22 cellular contexts compared by ENCODE assay signal in genomic region chr3:7407107-7407506, GRCh38.
DNase-seq lines count a peak whose midpoint lies in the region; ATAC-seq, FAIRE-seq and TF ChIP-seq lines count a peak whose summit lies in the region.
"Had no signal": no experiment of that assay in that cellular context is flagged by ENCODE, and none has a peak within 500 bp of the region (broad histone marks: within the 10 kb centered on the region; RNA-seq: fewer than 3 reads in every experiment).

No MANE protein-coding gene starts in this region.

- H4K8ac ChIP-seq in mesendoderm (ENCODE audit: low read depth, low read length), result no peak overlapping the region

- no CpG with 5 or more reads among the region's 4 CpGs for WGBS in mesendoderm (ENCODE audit: extremely low coverage, insufficient coverage, low lambda C conversion rate)

- no peaks in the 10 kb centered on the region for H3K9me3 ChIP-seq in BE2C
- H3K9me3 ChIP-seq: BLaER1 had no signal

- no peak for ATAC-seq in HG03045 (IDR thresholded peaks at IDR 0.05; ENCODE audit: unreplicated experiment)
- ATAC-seq: CD8-positive, alpha-beta T cell had no signal

- no peaks in the 10 kb centered on the region for H3K79me1 ChIP-seq in mesendoderm (ENCODE audit: low read length)

- FAIRE-seq in bronchial epithelial cell (lab: Jason Lieb, UNC), result no peak
- FAIRE-seq: A204.1, G401.6, H54, RCC 7860 had no signal

- H2BK120ac ChIP-seq in mesendoderm (ENCODE audit: low read depth, low read length), result no peak overlapping the region

- H2AK5ac ChIP-seq in mesendoderm (ENCODE audit: low read length), result no peak overlapping the region

- H3K36me3 ChIP-seq in BE2C, result no peaks in the 10 kb centered on the region
- no peaks in the 10 kb centered on the region for H3K36me3 ChIP-seq in bronchial epithelial cell (ENCODE audit: control insufficient read depth, insufficient read depth, low read length)
- H3K36me3 ChIP-seq in mesendoderm (ENCODE audit: control insufficient read depth, insufficient read depth, low read length), result no peaks in the 10 kb centered on the region
- H3K36me3 ChIP-seq: BLaER1 had no signal

- no peak overlapping the region for H2BK5ac ChIP-seq in mesendoderm (ENCODE audit: low read length)

- TF ChIP-seq CTCF in BE2C (IDR thresholded peaks at IDR 0.05; ENCODE audit: low read depth, low read length) (peak; percentile 19; the same call in 1 of the 2 replicates), bronchial epithelial cell (IDR thresholded peaks at IDR 0.05; ENCODE audit: insufficient read depth, low read length, severe bottlenecking) (no peak)

- H3K4me3 ChIP-seq in BE2C (ENCODE audit: low read depth, low read length) (no peak overlapping the region), bronchial epithelial cell (ENCODE audit: low read depth, low read length) (no peak overlapping the region), mesendoderm (ENCODE audit: low read length) (no peak overlapping the region)
- H3K4me3 ChIP-seq: BLaER1, SK-N-MC had no signal

- H3K4me2 ChIP-seq in mesendoderm (ENCODE audit: low read length), result no peak overlapping the region
- H3K4me2 ChIP-seq: BLaER1 had no signal

- no peaks in the 10 kb centered on the region for H3K79me2 ChIP-seq in mesendoderm (ENCODE audit: control insufficient read depth, insufficient read depth, low read length)

- no peak overlapping the region for H3K27ac ChIP-seq in mesendoderm (ENCODE audit: low read depth, low read length)
- H3K27ac ChIP-seq: BLaER1, SK-N-MC had no signal

- H3K9ac ChIP-seq in mesendoderm (ENCODE audit: low read length), result no peak overlapping the region
- H3K9ac ChIP-seq: BLaER1 had no signal

- H2BK15ac ChIP-seq in mesendoderm (replicated peaks; ENCODE audit: low read depth), result no peak overlapping the region

- no peak overlapping the region for H3K4ac ChIP-seq in mesendoderm (ENCODE audit: low read depth, low read length)

- H4K5ac ChIP-seq in mesendoderm (ENCODE audit: low read length), result no peak overlapping the region

- no peak for DNase-seq in BE2C
- peak; percentile 12 for DNase-seq in NAMALWA (ENCODE audit: low spot score)
- peak; percentile 2 for DNase-seq in bronchial epithelial cell (ENCODE audit: low read depth)
- peak; percentile 11 for DNase-seq in mesendoderm
- no peak for DNase-seq in activated CD4-positive, alpha-beta T cell treated with anti-CD3 and anti-CD28 coated beads for 1 hour
- no peak for DNase-seq in DMS153 treated with DMSO at 0.1 percent for 48 hours (lab: John Stamatoyannopoulos, UW; ENCODE audit: unreplicated experiment)
- DNase-seq: CD8-positive, alpha-beta T cell; Karpas-422; MM.1S; NCI-H1092 treated with DMSO at 0.1 percent for 48 hours; NCI-H146; NCI-H2029 treated with DMSO at 0.1 percent for 48 hours; NCI-H2171; NK-92 treated with Interleukin-12 subunit alpha and Interleukin-12 subunit beta, amount 100 ng/mL, for 24 hours; Right ventricle myocardium superior had no signal

- H3K27me3 ChIP-seq in BE2C (no peaks in the 10 kb centered on the region), bronchial epithelial cell (ENCODE audit: control insufficient read depth, insufficient read depth, low read length) (no peaks in the 10 kb centered on the region), mesendoderm (ENCODE audit: insufficient read depth, low read length, poor library complexity) (no peaks in the 10 kb centered on the region)
- H3K27me3 ChIP-seq: BLaER1 had no signal

- no peak overlapping the region for H3K56ac ChIP-seq in mesendoderm (ENCODE audit: low read length)

- H3K23ac ChIP-seq in mesendoderm (ENCODE audit: low read length), result no peak overlapping the region

- no peaks in the 10 kb centered on the region for H3K4me1 ChIP-seq in BE2C
- no peaks in the 10 kb centered on the region for H3K4me1 ChIP-seq in mesendoderm (ENCODE audit: control insufficient read depth, low read depth, low read length)
- H3K4me1 ChIP-seq: BLaER1 had no signal

- no peak overlapping the region for H3K18ac ChIP-seq in mesendoderm (ENCODE audit: low read length)

Comparison
In these comparisons a context has a peak if more than half of its experiments do, and no peak if none do; other contexts are left out.
1. DNase-seq: peak in NAMALWA (single experiment), bronchial epithelial cell (single experiment) and mesendoderm (single experiment); none in BE2C (single experiment), activated CD4-positive, alpha-beta T cell treated with anti-CD3 and anti-CD28 coated beads for 1 hour (single experiment) and DMS153 treated with DMSO at 0.1 percent for 48 hours (single experiment).